ENCODE assay signal across 2 cellular contexts in genomic region chr6:99810942-99811633, GRCh38.
TF ChIP-seq lines count a peak whose summit lies in the region.

No MANE protein-coding gene starts in this region.

TF ChIP-seq in GM23338, 12 proteins besides CTCF, POLR2A, EP300 and RAD21 (continued from another document):
- TF ChIP-seq ETS1 (IDR thresholded peaks at IDR 0.05) (no peak), EZH2 (IDR thresholded peaks at IDR 0.05; ENCODE audit: low read depth, unreplicated experiment) (no peak), JUNB (IDR thresholded peaks at IDR 0.05; ENCODE audit: unreplicated experiment) (no peak), ZNF462 (CRISPR knock-in tag; IDR thresholded peaks at IDR 0.05) (no peak), STAT1 (IDR thresholded peaks at IDR 0.05; ENCODE audit: unreplicated experiment) (no peak), CREB1 (CRISPR knock-in tag; IDR thresholded peaks at IDR 0.05; ENCODE audit: low read depth) (no peak), ZNF114 (CRISPR knock-in tag; IDR thresholded peaks at IDR 0.05) (no peak), ZNF331 (CRISPR knock-in tag; IDR thresholded peaks at IDR 0.05; ENCODE audit: low read depth) (no peak), REST (IDR thresholded peaks at IDR 0.05; ENCODE audit: unreplicated experiment) (no peak), NANOG (IDR thresholded peaks at IDR 0.05; ENCODE audit: borderline replicate concordance) (no peak), POLR2AphosphoS5 (IDR thresholded peaks at IDR 0.05; ENCODE audit: low read depth) (no peak)

TF ChIP-seq in H1, 55 proteins besides CTCF, POLR2A, EP300 and RAD21 (continued from another document):
- TF ChIP-seq CHD7 (IDR thresholded peaks at IDR 0.05; ENCODE audit: insufficient replicate concordance, low read length) (no peak), TEAD4 (IDR thresholded peaks at IDR 0.05; ENCODE audit: low read depth, low read length) (peak; percentile 98), USF2 (IDR thresholded peaks at IDR 0.05; ENCODE audit: low read length) (peak; percentile 64)
